10 cellular contexts compared by ENCODE assay signal in genomic region chr14:70698288-70698687, GRCh38. TPM values are rescaled to one million over a fixed set of nuclear protein-coding genes. Genes with fewer than 3 reads are reported as not detected.
DNase-seq lines count a peak whose midpoint lies in the region; ATAC-seq and TF ChIP-seq lines count a peak whose summit lies in the region.
"Had no signal": no experiment of that assay in that cellular context is flagged by ENCODE, and none has a peak within 500 bp of the region (broad histone marks: within the 10 kb centered on the region; RNA-seq: fewer than 3 reads in every experiment).

No MANE protein-coding gene starts in this region.

- no peaks in the 10 kb centered on the region for H3K4me1 ChIP-seq in naive thymus-derived CD4-positive, alpha-beta T cell (ENCODE audit: control insufficient read depth in 2 of 2, insufficient read depth in 2 of 2, low read length in 2 of 2)
- H3K4me1 ChIP-seq in prostate gland (replicated peaks) = no peaks in the 10 kb centered on the region

- H3K36me3 ChIP-seq in naive thymus-derived CD4-positive, alpha-beta T cell (ENCODE audit: control insufficient read depth in 2 of 3, insufficient read depth in 3 of 3, low read length in 3 of 3) = no peaks in the 10 kb centered on the region
- no peaks in the 10 kb centered on the region for H3K36me3 ChIP-seq in prostate gland

- intact Hi-C loops in naive thymus-derived CD4-positive, alpha-beta T cell (cut with micrococcal nuclease) = no loop called here
- intact Hi-C loops in prostate gland (cut with DNase I) = no loop called here

- DNase-seq in EL (peak; percentile 50), OCI-M1 (lab: John Stamatoyannopoulos, UW) (peak; percentile 76), prostate gland (ENCODE audit: low spot score) (no peak)
- DNase-seq in naive thymus-derived CD4-positive, alpha-beta T cell = no peak
- DNase-seq in stimulated activated naive CD8-positive, alpha-beta T cell treated with anti-CD3 and anti-CD28 coated beads, Interleukin-15, Interleukin-2, amounts not matched to agents 100 U/mL and 50 U/mL, for 24 hours = no peak
- DNase-seq: activated CD4-positive, alpha-beta T cell treated with anti-CD3 and anti-CD28 coated beads for 48 hours; stimulated activated CD4-positive, alpha-beta T cell treated with anti-CD3 and anti-CD28 coated beads, Interleukin-1b, Interleukin-23, amount 100 ng/mL, for 48 hours had no signal

- peaks cover 0 to 5% (median 0%) of the 10 kb centered on the region in 5 donors for H3K27me3 Mint-ChIP-seq in naive thymus-derived CD4-positive, alpha-beta T cell

- TF ChIP-seq POLR2A in prostate gland (IDR thresholded peaks at IDR 0.05) = no peak

- H3K4me3 ChIP-seq in naive thymus-derived CD4-positive, alpha-beta T cell (ENCODE audit: low read length) = no peak overlapping the region
- H3K4me3 ChIP-seq in prostate gland = no peak overlapping the region

- no peak overlapping the region for H3K4me3 Mint-ChIP-seq in naive thymus-derived CD4-positive, alpha-beta T cell

- peaks cover 0 to 8% (median 1%) of the 10 kb centered on the region in 5 donors for H3K36me3 Mint-ChIP-seq in naive thymus-derived CD4-positive, alpha-beta T cell

- CTCF ChIA-PET in naive thymus-derived CD4-positive, alpha-beta T cell (lab: Charles Lee) = interaction anchor here (0.6 to 1.1 kb wide), 2 partner anchors 16 to 73 kb away, joined by 3 read pairs; no protein-coding TSS in a partner anchor

- H3K4me1 Mint-ChIP-seq in naive thymus-derived CD4-positive, alpha-beta T cell = peaks cover 0 to 9% (median 0%) of the 10 kb centered on the region in 7 donors

- ATAC-seq in esophagus mucosa (peak; percentile 73), GM21717 (IDR thresholded peaks at IDR 0.05; ENCODE audit: unreplicated experiment) (no peak), GM18498 (IDR thresholded peaks at IDR 0.05; ENCODE audit: unreplicated experiment) (no peak)
- peak; percentile 45 for ATAC-seq in naive thymus-derived CD4-positive, alpha-beta T cell
- no peak for ATAC-seq in stimulated activated naive CD8-positive, alpha-beta T cell treated with anti-CD3 and anti-CD28 coated beads, Interleukin-15, Interleukin-2, amounts not matched to agents 100 U/mL and 50 U/mL, for 24 hours

- POLR2A ChIA-PET in naive thymus-derived CD4-positive, alpha-beta T cell (lab: Charles Lee) = interaction anchor here (0.8 kb wide), 1 partner anchor 57 kb away, joined by 3 read pairs; no protein-coding TSS in a partner anchor

- H3K9me3 Mint-ChIP-seq in naive thymus-derived CD4-positive, alpha-beta T cell = no peaks in the 10 kb centered on the region

- no peaks in the 10 kb centered on the region for H3K9me3 ChIP-seq in naive thymus-derived CD4-positive, alpha-beta T cell (ENCODE audit: control insufficient read depth in 2 of 3, low read length in 3 of 3)
- no peaks in the 10 kb centered on the region for H3K9me3 ChIP-seq in prostate gland

- 84% methylated on average over 3 of the region's 3 CpGs for WGBS in prostate gland

- H3K27ac Mint-ChIP-seq in naive thymus-derived CD4-positive, alpha-beta T cell = no peak overlapping the region

- no peaks in the 10 kb centered on the region for H3K27me3 ChIP-seq in naive thymus-derived CD4-positive, alpha-beta T cell (ENCODE audit: control insufficient read depth in 2 of 2, insufficient read depth in 2 of 2, low read length in 2 of 2)
- H3K27me3 ChIP-seq in prostate gland (replicated peaks; ENCODE audit: insufficient read depth) = no peaks in the 10 kb centered on the region

- H3K27ac ChIP-seq in naive thymus-derived CD4-positive, alpha-beta T cell (ENCODE audit: low read depth, low read length) = no peak overlapping the region
- no peak overlapping the region for H3K27ac ChIP-seq in prostate gland

- TF ChIP-seq CTCF in prostate gland (IDR thresholded peaks at IDR 0.05) = no peak

RNA-seq across cellular contexts. Expression of gene TTC9, which starts 56.6 kb away (rescaled TPM):
- total RNA-seq in esophagus mucosa (40.5 TPM), prostate gland (1 to 10 TPM; 3.2 to 6.7 TPM)
- total RNA-seq in naive thymus-derived CD4-positive, alpha-beta T cell = 10 to 100 TPM; 10.1 to 35.5 (median 14.0) TPM
- 10 to 100 TPM; 11.6 to 17.9 TPM for polyA plus RNA-seq in naive thymus-derived CD4-positive, alpha-beta T cell

Comparison
In these comparisons a context has a peak if more than half of its experiments do, and no peak if none do; other contexts are left out.
1. DNase-seq: peak in EL (single experiment) and OCI-M1 (single experiment); none in naive thymus-derived CD4-positive, alpha-beta T cell (0 of 9), stimulated activated naive CD8-positive, alpha-beta T cell treated with anti-CD3 and anti-CD28 coated beads, Interleukin-15, Interleukin-2, amounts not matched to agents 100 U/mL and 50 U/mL, for 24 hours (single experiment) and prostate gland (single experiment).
2. ATAC-seq: peak in esophagus mucosa (single experiment) and naive thymus-derived CD4-positive, alpha-beta T cell (single experiment); none in GM21717 (single experiment), stimulated activated naive CD8-positive, alpha-beta T cell treated with anti-CD3 and anti-CD28 coated beads, Interleukin-15, Interleukin-2, amounts not matched to agents 100 U/mL and 50 U/mL, for 24 hours (single experiment) and GM18498 (single experiment).